23 cellular contexts compared by ENCODE assay signal in the genomic region with DNA sequence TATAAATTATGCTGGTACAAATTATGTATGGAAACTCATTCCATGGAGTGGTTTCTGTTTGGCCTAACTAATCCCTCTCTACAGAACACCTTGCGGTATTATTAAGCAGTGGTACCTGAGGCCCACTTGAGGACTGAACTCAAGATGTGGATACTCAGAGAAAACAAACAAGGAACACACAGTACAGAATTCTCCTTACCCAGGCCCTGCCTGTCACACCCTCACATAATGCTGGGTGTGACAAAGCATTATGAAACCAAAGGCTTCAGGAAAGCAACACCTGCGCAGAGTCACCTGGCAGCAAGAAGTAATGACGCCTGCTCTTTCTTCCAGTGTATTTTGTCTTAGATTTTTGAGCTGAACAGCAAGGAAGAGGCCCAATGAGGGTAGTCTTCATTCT.
"Had no signal": no experiment of that assay in that cellular context is flagged by ENCODE, and none has a peak within 500 bp of the region (broad histone marks: within the 10 kb centered on the region; RNA-seq: fewer than 3 reads in every experiment).

No MANE protein-coding gene starts in this region.

- H3K9me3 Mint-ChIP-seq: activated B cell treated with CpG ODN at 0.5 μM for 24 hours; activated CD4-positive, alpha-beta memory T cell treated with anti-CD3 and anti-CD28 coated beads, Interleukin-2, amount 10 ng/mL, durations not matched to agents 7 days and 5 days; activated CD4-positive, alpha-beta T cell treated with anti-CD3 and anti-CD28 coated beads, Interleukin-2, amount 10 ng/mL, durations not matched to agents 24 days and 14 days; activated naive CD8-positive, alpha-beta T cell treated with anti-CD3 and anti-CD28 coated beads, Interleukin-2, amount 10 ng/mL, durations not matched to agents 7 days and 5 days; activated T-cell treated with anti-CD3 and anti-CD28 coated beads, Interleukin-2, amount 50 U/mL, for 72 hours; T-helper 1 cell treated with Interleukin-12 subunit alpha and Interleukin-12 subunit beta and Interleukin-4 antibody, amounts not matched to agents 30 μg/mL and 1 μg/mL, for 36 hours had no signal

- ATAC-seq: left lobe of liver; natural killer cell treated with Interleukin-12 subunit alpha and Interleukin-12 subunit beta and Interleukin-15 and Interleukin-18, amount 100 ng/mL, for 72 hours had no signal

- H3K36me3 ChIP-seq: breast epithelium, neutrophil, ovary, prostate gland, thoracic aorta had no signal

- H3K27me3 Mint-ChIP-seq: activated CD4-positive, alpha-beta memory T cell treated with anti-CD3 and anti-CD28 coated beads, Interleukin-2, amount 10 ng/mL, durations not matched to agents 7 days and 5 days; activated CD4-positive, alpha-beta T cell treated with anti-CD3 and anti-CD28 coated beads, Interleukin-2, amount 10 ng/mL, durations not matched to agents 24 days and 14 days; activated naive CD8-positive, alpha-beta T cell treated with anti-CD3 and anti-CD28 coated beads, Interleukin-2, amount 10 ng/mL, durations not matched to agents 7 days and 5 days; natural killer cell treated with Interleukin-12 subunit alpha and Interleukin-12 subunit beta and Interleukin-15 and Interleukin-18, amount 100 ng/mL, for 72 hours had no signal

- H3K4me3 ChIP-seq: breast epithelium, coronary artery, ovary, prostate gland, thoracic aorta had no signal

- H3K4me3 Mint-ChIP-seq: activated B cell treated with CpG ODN at 0.5 μM for 24 hours; activated CD4-positive, alpha-beta memory T cell treated with anti-CD3 and anti-CD28 coated beads, Interleukin-2, amount 10 ng/mL, durations not matched to agents 7 days and 5 days; activated CD4-positive, alpha-beta T cell treated with anti-CD3 and anti-CD28 coated beads, Interleukin-2, amount 10 ng/mL, durations not matched to agents 24 days and 14 days; activated naive CD4-positive, alpha-beta T cell treated with anti-CD3 and anti-CD28 coated beads for 36 hours; activated naive CD8-positive, alpha-beta T cell treated with anti-CD3 and anti-CD28 coated beads, Interleukin-2, amount 10 ng/mL, durations not matched to agents 7 days and 5 days; activated T-cell treated with anti-CD3 and anti-CD28 coated beads, Interleukin-2, amount 50 U/mL, for 72 hours; endodermal cell; natural killer cell treated with Interleukin-12 subunit alpha and Interleukin-12 subunit beta and Interleukin-15 and Interleukin-18, amount 100 ng/mL, for 72 hours; T-helper 1 cell treated with Interleukin-12 subunit alpha and Interleukin-12 subunit beta and Interleukin-4 antibody, amounts not matched to agents 30 μg/mL and 1 μg/mL, for 36 hours had no signal

- H3K36me3 Mint-ChIP-seq: activated naive CD8-positive, alpha-beta T cell treated with anti-CD3 and anti-CD28 coated beads, Interleukin-2, amount 10 ng/mL, durations not matched to agents 7 days and 5 days; natural killer cell treated with Interleukin-12 subunit alpha and Interleukin-12 subunit beta and Interleukin-15 and Interleukin-18, amount 100 ng/mL, for 72 hours had no signal

- H3K27ac Mint-ChIP-seq: activated B cell treated with CpG ODN at 0.5 μM for 24 hours; activated CD4-positive, alpha-beta memory T cell treated with anti-CD3 and anti-CD28 coated beads, Interleukin-2, amount 10 ng/mL, durations not matched to agents 7 days and 5 days; activated CD4-positive, alpha-beta T cell treated with anti-CD3 and anti-CD28 coated beads, Interleukin-2, amount 10 ng/mL, durations not matched to agents 24 days and 14 days; activated naive CD4-positive, alpha-beta T cell treated with anti-CD3 and anti-CD28 coated beads for 36 hours; activated naive CD8-positive, alpha-beta T cell treated with anti-CD3 and anti-CD28 coated beads, Interleukin-2, amount 10 ng/mL, durations not matched to agents 7 days and 5 days; activated T-cell treated with anti-CD3 and anti-CD28 coated beads, Interleukin-2, amount 50 U/mL, for 72 hours; endodermal cell; natural killer cell treated with Interleukin-12 subunit alpha and Interleukin-12 subunit beta and Interleukin-15 and Interleukin-18, amount 100 ng/mL, for 72 hours; T-helper 1 cell treated with Interleukin-12 subunit alpha and Interleukin-12 subunit beta and Interleukin-4 antibody, amounts not matched to agents 30 μg/mL and 1 μg/mL, for 36 hours had no signal

- DNase-seq: activated B cell treated with CpG ODN at 0.5 μM for 24 hours; activated CD4-positive, alpha-beta memory T cell treated with anti-CD3 and anti-CD28 coated beads, Interleukin-2, amount 10 ng/mL, durations not matched to agents 7 days and 5 days; activated CD4-positive, alpha-beta T cell treated with anti-CD3 and anti-CD28 coated beads, Interleukin-2, amount 10 ng/mL, durations not matched to agents 24 days and 14 days; activated effector memory CD4-positive, alpha-beta T cell treated with Interleukin-2 at 50 U/mL for 16 hours; activated naive CD4-positive, alpha-beta T cell treated with anti-CD3 and anti-CD28 coated beads for 36 hours; activated naive CD8-positive, alpha-beta T cell treated with anti-CD3 and anti-CD28 coated beads, Interleukin-2, amount 10 ng/mL, durations not matched to agents 7 days and 5 days; activated T-cell treated with anti-CD3 and anti-CD28 coated beads, Interleukin-2, amount 50 U/mL, for 72 hours; amniotic stem cell; endodermal cell; midbrain; ovary; stimulated activated CD4-positive, alpha-beta T cell treated with anti-CD3 and anti-CD28 coated beads, Interleukin-2, amount 100 ng/mL, for 48 hours; stimulated activated naive CD4-positive, alpha-beta T cell; T1000 had no signal

- H3K9me3 ChIP-seq: breast epithelium, neutrophil, ovary, prostate gland, thoracic aorta had no signal

- FAIRE-seq: keratinocyte had no signal

- H3K27ac ChIP-seq: breast epithelium, coronary artery, neutrophil, ovary, prostate gland, thoracic aorta had no signal

- H3K27me3 ChIP-seq: breast epithelium, neutrophil, ovary had no signal

- H3K4me1 ChIP-seq: breast epithelium, prostate gland had no signal

- H3K4me1 Mint-ChIP-seq: activated B cell treated with CpG ODN at 0.5 μM for 24 hours; activated CD4-positive, alpha-beta memory T cell treated with anti-CD3 and anti-CD28 coated beads, Interleukin-2, amount 10 ng/mL, durations not matched to agents 7 days and 5 days; activated CD4-positive, alpha-beta T cell treated with anti-CD3 and anti-CD28 coated beads, Interleukin-2, amount 10 ng/mL, durations not matched to agents 24 days and 14 days; activated naive CD8-positive, alpha-beta T cell treated with anti-CD3 and anti-CD28 coated beads, Interleukin-2, amount 10 ng/mL, durations not matched to agents 7 days and 5 days had no signal
